ENCODE assay signal across 8 cellular contexts in the genomic region with DNA sequence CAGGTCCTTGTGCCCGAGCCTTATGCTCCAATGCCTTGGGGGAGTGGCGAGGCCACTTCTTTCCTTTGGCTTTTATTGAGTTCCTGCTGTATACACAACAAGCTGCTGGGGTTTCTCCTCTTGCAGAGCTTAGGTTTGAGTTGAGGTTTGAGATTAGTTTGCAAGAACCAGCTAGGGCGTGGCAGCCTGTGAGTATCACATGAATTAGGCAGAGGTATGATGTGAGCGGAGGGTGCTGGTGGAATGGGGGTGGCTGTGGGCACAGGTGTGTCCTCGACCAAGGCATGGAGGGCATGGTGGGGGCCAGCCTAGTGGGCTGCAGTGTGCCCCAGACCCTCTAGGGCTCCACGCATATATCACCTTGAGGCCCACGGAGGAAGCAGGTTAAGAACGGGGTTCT.
"Had no signal": no experiment of that assay in that cellular context is flagged by ENCODE, and none has a peak within 500 bp of the region (broad histone marks: within the 10 kb centered on the region; RNA-seq: fewer than 3 reads in every experiment).

No MANE protein-coding gene starts in this region.

- H3K27me3 Mint-ChIP-seq: IgD-negative memory B cell had no signal

- H3K36me3 Mint-ChIP-seq: IgD-negative memory B cell had no signal

- DNase-seq: H9, HCEC 1CT, KBM-7 had no signal

- H3K27ac Mint-ChIP-seq: GM23338, IgD-negative memory B cell had no signal

- H3K4me1 Mint-ChIP-seq: GM23338, H9, IgD-negative memory B cell had no signal

- H3K9me3 Mint-ChIP-seq: GM23338, H9 had no signal

- H3K4me3 Mint-ChIP-seq: GM23338, H9, IgD-negative memory B cell had no signal

- ATAC-seq: GM23338, HepG2 had no signal

- FAIRE-seq: H1, H54, HepG2 had no signal
